Comparison of ENCODE assay signal across 8 cellular contexts in genomic region chr3:45841380-45841700, GRCh38. TPM values are rescaled to one million over a fixed set of nuclear protein-coding genes. Genes with fewer than 3 reads are reported as not detected.
DNase-seq lines count a peak whose midpoint lies in the region; ATAC-seq and TF ChIP-seq lines count a peak whose summit lies in the region.

No MANE protein-coding gene starts in this region.

- H3K4me3 ChIP-seq in HUES64 (ENCODE audit: low read length) (peak overlapping the region; percentile 73), heart left ventricle (peak overlapping the region; percentile 67 to 98 (median 86))

- DNase-seq in NCI-H748 (lab: John Stamatoyannopoulos, UW; ENCODE audit: unreplicated experiment) (peak; percentile 32), NCI-H748 treated with DMSO at 0.1 percent for 48 hours (lab: John Stamatoyannopoulos, UW) (no peak), heart left ventricle (peak in 1 of 5 donors; percentile 24), renal cortical epithelial cell (ENCODE audit: low read depth) (peak; percentile 27), NCI-H1092 (lab: John Stamatoyannopoulos, UW) (no peak), NCI-H146 treated with DMSO at 0.1 percent for 48 hours (lab: John Stamatoyannopoulos, UW; ENCODE audit: unreplicated experiment) (no peak)
- peak; percentile 7 for DNase-seq in activated T-cell treated with anti-CD3 and anti-CD28 coated beads, Interleukin-2, amount 50 U/mL, for 4 hours

- no peaks in the 10 kb centered on the region for H3K27me3 Mint-ChIP-seq in activated T-cell treated with anti-CD3 and anti-CD28 coated beads, Interleukin-2, amount 50 U/mL, for 4 hours (ENCODE audit: low read depth)

- H3K9ac ChIP-seq in HUES64 (ENCODE audit: low read depth, low read length): peak overlapping the region; percentile 67

- no peak for TF ChIP-seq CTCF in heart left ventricle (IDR thresholded peaks at IDR 0.05)

- intact Hi-C loops in heart left ventricle (cut with DNase I): loop anchor here in 3 of 10 donors (5.0 to 10.0 kb wide), 2 partner anchors 233 to 236 kb away; no protein-coding TSS in a partner anchor

- peaks cover 46% of the 10 kb centered on the region for H3K27me3 ChIP-seq in HUES64 (ENCODE audit: insufficient read depth, low read length)
- H3K27me3 ChIP-seq in heart left ventricle: no peaks in the 10 kb centered on the region

- H3K4me3 Mint-ChIP-seq in activated T-cell treated with anti-CD3 and anti-CD28 coated beads, Interleukin-2, amount 50 U/mL, for 4 hours: peak overlapping the region; percentile 95

- H3K9me3 ChIP-seq in HUES64 (ENCODE audit: insufficient read depth, low read depth, low read length): no peaks in the 10 kb centered on the region; the same call in 1 of the 2 replicates
- H3K9me3 ChIP-seq in heart left ventricle: no peaks in the 10 kb centered on the region

- H3K4me1 ChIP-seq in HUES64 (ENCODE audit: insufficient read depth, low read length) (no peaks in the 10 kb centered on the region), heart left ventricle (peaks cover 0 to 16% (median 8%) of the 10 kb centered on the region in 12 donors)

- no peaks in the 10 kb centered on the region for H3K9me3 Mint-ChIP-seq in activated T-cell treated with anti-CD3 and anti-CD28 coated beads, Interleukin-2, amount 50 U/mL, for 4 hours

- peak; percentile 53 to 57 for ATAC-seq in activated T-cell treated with anti-CD3 and anti-CD28 coated beads, Interleukin-2, amount 50 U/mL, for 4 hours
- peak in 3 of 4 donors; percentile 25 to 38 (median 32) for ATAC-seq in heart left ventricle

- peaks cover 18% of the 10 kb centered on the region for H3K4me1 Mint-ChIP-seq in activated T-cell treated with anti-CD3 and anti-CD28 coated beads, Interleukin-2, amount 50 U/mL, for 4 hours (ENCODE audit: low read depth)

- H3K36me3 ChIP-seq in HUES64 (ENCODE audit: insufficient read depth, low read length): no peaks in the 10 kb centered on the region
- peaks cover 0 to 13% (median 4%) of the 10 kb centered on the region in 9 donors for H3K36me3 ChIP-seq in heart left ventricle

- TF ChIP-seq POLR2A in heart left ventricle (IDR thresholded peaks at IDR 0.05): no peak

- peaks cover 4% of the 10 kb centered on the region for H3K36me3 Mint-ChIP-seq in activated T-cell treated with anti-CD3 and anti-CD28 coated beads, Interleukin-2, amount 50 U/mL, for 4 hours (ENCODE audit: insufficient read depth)

- WGBS in HUES64: 16% methylated on average over 12 of the region's 12 CpGs
- 0 to 1% (median 1%) methylated on average over 12 of the region's 12 CpGs for WGBS in heart left ventricle, 4 donors

- H3K27ac ChIP-seq in HUES64 (ENCODE audit: low read depth, low read length): no peak overlapping the region
- H3K27ac ChIP-seq in heart left ventricle: peak overlapping the region in 6 of 12 donors; percentile 17 to 53 (median 35)

RNA-seq across cellular contexts. Expression of gene LZTFL1, which starts 0.6 kb away (rescaled TPM):
- 12.0 TPM for polyA plus RNA-seq in HUES64 (2013, experiment 1 of 2)
- polyA plus RNA-seq in HUES64 (2013, experiment 2 of 2): 16.4 TPM
- 1 to 10 TPM; 4.6 to 7.5 (median 7.0) TPM for total RNA-seq in activated T-cell treated with anti-CD3 and anti-CD28 coated beads, Interleukin-2, amount 50 U/mL, for 4 hours
- total RNA-seq in heart left ventricle (10 to 100 TPM in 2 of 9 donors, 1 to 10 TPM in 7; 6.7 to 13.0 (median 8.8) TPM), renal cortical epithelial cell (15.5 and 49.4 TPM in 2 replicates)
- 10 to 100 TPM in 1 of 2 donors, 1 to 10 TPM in 1; 1.7 to 13.1 TPM for polyA plus RNA-seq in heart left ventricle

RNA-seq across cellular contexts. Expression of gene CCR9, which starts 45.0 kb away (rescaled TPM):
- not detected for polyA plus RNA-seq in HUES64 (2013, experiment 1 of 2)
- not detected for polyA plus RNA-seq in HUES64 (2013, experiment 2 of 2)
- not detected for total RNA-seq in activated T-cell treated with anti-CD3 and anti-CD28 coated beads, Interleukin-2, amount 50 U/mL, for 4 hours
- total RNA-seq in heart left ventricle: not detected
- under 1 TPM in 1 of 2 donors, not detected in 1; 0.03 TPM for polyA plus RNA-seq in heart left ventricle
- total RNA-seq in renal cortical epithelial cell: 0.35 TPM in 1 of 2 replicates, not detected in the other

RNA-seq across cellular contexts. Expression of gene SLC6A20, which starts 45.0 kb away (rescaled TPM):
- polyA plus RNA-seq in HUES64 (2013, experiment 1 of 2): not detected
- polyA plus RNA-seq in HUES64 (2013, experiment 2 of 2): not detected
- not detected for total RNA-seq in activated T-cell treated with anti-CD3 and anti-CD28 coated beads, Interleukin-2, amount 50 U/mL, for 4 hours
- under 1 TPM in 2 of 9 donors, not detected in 7; 0.19 to 0.59 TPM for total RNA-seq in heart left ventricle
- under 1 TPM in 1 of 2 donors, not detected in 1; 0.12 TPM for polyA plus RNA-seq in heart left ventricle
- total RNA-seq in renal cortical epithelial cell: 0.50 and 3.5 TPM in 2 replicates

Comparison
In these comparisons a context has a peak if more than half of its experiments do, and no peak if none do; other contexts are left out.
1. DNase-seq: peak in NCI-H748 (single experiment), activated T-cell treated with anti-CD3 and anti-CD28 coated beads, Interleukin-2, amount 50 U/mL, for 4 hours (single experiment) and renal cortical epithelial cell (single experiment); none in NCI-H748 treated with DMSO at 0.1 percent for 48 hours (single experiment), NCI-H1092 (single experiment) and NCI-H146 treated with DMSO at 0.1 percent for 48 hours (single experiment).